8 cellular contexts compared by ENCODE assay signal in genomic region chr17:66468241-66469087, GRCh38.
DNase-seq lines count a peak whose midpoint lies in the region; ATAC-seq and TF ChIP-seq lines count a peak whose summit lies in the region.

No MANE protein-coding gene starts in this region.

- H3K27me3 Mint-ChIP-seq in stimulated activated memory B cell treated with anti-CD40 and anti-IgM and Interleukin-4, amounts not matched to agents 10 μg/mL and 1 μg/mL and 100 μg/mL, for 72 hours: peaks cover 11% of the 10 kb centered on the region

- H3K27ac ChIP-seq in RWPE1: peak overlapping the region; percentile 76
- peak overlapping the region; percentile 13 to 45 (median 44) for H3K27ac ChIP-seq in esophagus squamous epithelium

- no peaks in the 10 kb centered on the region for H3K36me3 Mint-ChIP-seq in stimulated activated memory B cell treated with anti-CD40 and anti-IgM and Interleukin-4, amounts not matched to agents 10 μg/mL and 1 μg/mL and 100 μg/mL, for 72 hours

- no peak overlapping the region for H3K4me3 ChIP-seq in esophagus squamous epithelium

- CTCF ChIA-PET in RWPE1 (lab: Yijun Ruan, JAX): no interaction called here

- no peak overlapping the region for H3K27ac Mint-ChIP-seq in stimulated activated memory B cell treated with anti-CD40 and anti-IgM and Interleukin-4, amounts not matched to agents 10 μg/mL and 1 μg/mL and 100 μg/mL, for 72 hours

- peaks cover 11% of the 10 kb centered on the region for H3K4me1 Mint-ChIP-seq in stimulated activated memory B cell treated with anti-CD40 and anti-IgM and Interleukin-4, amounts not matched to agents 10 μg/mL and 1 μg/mL and 100 μg/mL, for 72 hours

- H3K9me3 ChIP-seq in esophagus squamous epithelium: no peaks in the 10 kb centered on the region

- peak; percentile 78 for DNase-seq in H4 (ENCODE audit: low spot score)
- peak; percentile 26 for DNase-seq in RWPE1 (ENCODE audit: low spot score)
- no peak for DNase-seq in esophagus squamous epithelium (lab: John Stamatoyannopoulos, UW)
- peak; percentile 47 for DNase-seq in putamen (ENCODE audit: low spot score)
- DNase-seq in NCI-H146 (lab: John Stamatoyannopoulos, UW): no peak
- DNase-seq in NCI-H82 (lab: John Stamatoyannopoulos, UW): no peak
- DNase-seq in NCI-H2029 (lab: John Stamatoyannopoulos, UW): no peak

- TF ChIP-seq CTCF in RWPE1 (conservative IDR thresholded peaks at IDR 0.05; ENCODE audit: low read depth) (no peak), esophagus squamous epithelium (IDR thresholded peaks at IDR 0.05) (no peak)

- no peak overlapping the region for H3K4me3 Mint-ChIP-seq in stimulated activated memory B cell treated with anti-CD40 and anti-IgM and Interleukin-4, amounts not matched to agents 10 μg/mL and 1 μg/mL and 100 μg/mL, for 72 hours

- POLR2A ChIA-PET in RWPE1 (lab: Yijun Ruan, JAX; ENCODE audit: low non-redundant PET): no interaction called here

- no peak for ATAC-seq in stimulated activated memory B cell treated with anti-CD40 and anti-IgM and Interleukin-4, amounts not matched to agents 10 μg/mL and 1 μg/mL and 100 μg/mL, for 72 hours

- no peaks in the 10 kb centered on the region for H3K9me3 Mint-ChIP-seq in stimulated activated memory B cell treated with anti-CD40 and anti-IgM and Interleukin-4, amounts not matched to agents 10 μg/mL and 1 μg/mL and 100 μg/mL, for 72 hours

- peaks cover 11 to 57% (median 27%) of the 10 kb centered on the region in 3 donors for H3K4me1 ChIP-seq in esophagus squamous epithelium

- WGBS in esophagus squamous epithelium, 2 donors: 43 to 56% methylated on average over 5 of the region's 5 CpGs

- H3K27me3 ChIP-seq in esophagus squamous epithelium: no peaks in the 10 kb centered on the region

- no peaks in the 10 kb centered on the region for H3K36me3 ChIP-seq in esophagus squamous epithelium

- intact Hi-C loops in esophagus squamous epithelium (cut with DNase I): no loop called here

- no peak for TF ChIP-seq POLR2A in esophagus squamous epithelium (IDR thresholded peaks at IDR 0.05)

Comparison
In these comparisons a context has a peak if more than half of its experiments do, and no peak if none do; other contexts are left out.
1. DNase-seq: peak in H4 (single experiment), RWPE1 (single experiment) and putamen (single experiment); none in esophagus squamous epithelium (single experiment), NCI-H146 (single experiment), NCI-H82 (single experiment) and NCI-H2029 (single experiment).